Comparison of ENCODE assay signal across 15 cellular contexts in genomic region chr15:80174017-80174746, GRCh38. TPM values are rescaled to one million over a fixed set of nuclear protein-coding genes. Genes with fewer than 3 reads are reported as not detected.
A peak's percentile ranks its signal among the peaks of the same experiment; 100 is the strongest.
DNase-seq lines count a peak whose midpoint lies in the region; ATAC-seq, FAIRE-seq and TF ChIP-seq lines count a peak whose summit lies in the region.
"Had no signal": no experiment of that assay in that cellular context is flagged by ENCODE, and none has a peak within 500 bp of the region (broad histone marks: within the 10 kb centered on the region; RNA-seq: fewer than 3 reads in every experiment).

No MANE protein-coding gene starts in this region.

- H3K4me2 ChIP-seq in endothelial cell of umbilical vein (ENCODE audit: insufficient read depth, low read length): no peak overlapping the region
- H3K4me2 ChIP-seq: BLaER1 treated with 17β-estradiol and CSF1 and Interleukin-3, amounts not matched to agents 10 nM and 100 nM had no signal

- peak; percentile 50 for DNase-seq in AG04449 (ENCODE audit: low read depth, low spot score)
- DNase-seq in MG63: peak; percentile 92
- DNase-seq in endothelial cell of umbilical vein (ENCODE audit: low read depth, low spot score): peak; percentile 44
- DNase-seq in omental fat pad (ENCODE audit: low spot score): no peak
- DNase-seq in T-helper 1 cell: no peak
- DNase-seq in small intestine: no peak
- no peak for DNase-seq in activated effector memory CD4-positive, alpha-beta T cell treated with Interleukin-2 at 50 U/mL for 16 hours
- no peak for DNase-seq in Caco-2
- DNase-seq: KG1, SIG-M5 had no signal

- no peak overlapping the region for H3K27ac Mint-ChIP-seq in Caco-2 (ENCODE audit: unreplicated experiment)
- H3K27ac Mint-ChIP-seq: activated CD4-positive, alpha-beta T cell treated with anti-CD3 and anti-CD28 coated beads, Interleukin-2, amount 10 ng/mL, durations not matched to agents 24 days and 14 days; endodermal cell had no signal

- no peaks in the 10 kb centered on the region for H3K27me3 Mint-ChIP-seq in Caco-2 (ENCODE audit: insufficient read depth, unreplicated experiment)
- H3K27me3 Mint-ChIP-seq: activated CD4-positive, alpha-beta T cell treated with anti-CD3 and anti-CD28 coated beads, Interleukin-2, amount 10 ng/mL, durations not matched to agents 24 days and 14 days had no signal

- no peaks in the 10 kb centered on the region for H3K36me3 Mint-ChIP-seq in Caco-2 (ENCODE audit: insufficient read depth, unreplicated experiment)

- H3K9me3 ChIP-seq in MG63: peaks cover 5% of the 10 kb centered on the region
- H3K9me3 ChIP-seq in endothelial cell of umbilical vein (replicated peaks; ENCODE audit: control insufficient read depth, insufficient read depth, low read length): no peaks in the 10 kb centered on the region
- no peaks in the 10 kb centered on the region for H3K9me3 ChIP-seq in small intestine (ENCODE audit: control insufficient read depth, low read depth)
- H3K9me3 ChIP-seq in Caco-2: no peaks in the 10 kb centered on the region
- H3K9me3 ChIP-seq: BLaER1 treated with 17β-estradiol and CSF1 and Interleukin-3, amounts not matched to agents 10 nM and 100 nM; HAP-1; ovary had no signal

- POLR2A ChIA-PET in AG04449 (lab: Yijun Ruan, JAX) (no interaction called here), endothelial cell of umbilical vein (lab: Charles Lee) (no interaction called here), Caco-2 (lab: Charles Lee) (interaction anchor here (0.6 kb wide), 1 partner anchor 320 kb away, joined by 3 read pairs; no protein-coding TSS in a partner anchor)

- no peak for TF ChIP-seq CTCF in AG04449 (IDR thresholded peaks at IDR 0.05; ENCODE audit: insufficient read depth, low read length, missing control alignments)
- TF ChIP-seq CTCF in endothelial cell of umbilical vein (IDR thresholded peaks at IDR 0.05; ENCODE audit: extremely low read depth in 1 of 2, insufficient read depth in 1 of 2, low read depth in 1 of 2, low read length in 2 of 2): no peak
- no peak for TF ChIP-seq CTCF in omental fat pad (IDR thresholded peaks at IDR 0.05)
- no peak for TF ChIP-seq CTCF in Caco-2 (IDR thresholded peaks at IDR 0.05; ENCODE audit: insufficient read depth in 1 of 2, low read depth in 1 of 2, low read length in 1 of 2, severe bottlenecking in 1 of 2, unreplicated experiment in 1 of 2)

- intact Hi-C loops in endothelial cell of umbilical vein (cut with micrococcal nuclease): loop anchor here (5.0 to 10.0 kb wide), 2 partner anchors 82 to 789 kb away; no protein-coding TSS in a partner anchor
- intact Hi-C loops in Caco-2 (cut with micrococcal nuclease; ENCODE audit: unreplicated experiment): loop anchor here (5.0 to 10.0 kb wide), 3 partner anchors 179 to 792 kb away; partner anchors contain the start of gene MTHFS

- 87 to 94% (median 90%) methylated on average over 11 of the region's 11 CpGs for WGBS in small intestine, 3 donors

- ATAC-seq in omental fat pad (ENCODE audit: low FRiP score): peak; percentile 75

- H3K9me1 ChIP-seq in endothelial cell of umbilical vein (replicated peaks; ENCODE audit: control insufficient read depth, extremely low read depth, insufficient read depth, low read length): no peaks in the 10 kb centered on the region

- no peak overlapping the region for H3K9ac ChIP-seq in endothelial cell of umbilical vein (replicated peaks; ENCODE audit: extremely low read depth, insufficient read depth, low read length)

- no peaks in the 10 kb centered on the region for H3K4me1 Mint-ChIP-seq in Caco-2 (ENCODE audit: low read depth, unreplicated experiment)
- H3K4me1 Mint-ChIP-seq: activated CD4-positive, alpha-beta T cell treated with anti-CD3 and anti-CD28 coated beads, Interleukin-2, amount 10 ng/mL, durations not matched to agents 24 days and 14 days; endodermal cell had no signal

- H3K4me1 ChIP-seq in endothelial cell of umbilical vein (ENCODE audit: control insufficient read depth, extremely low read depth, insufficient read depth, low read length): peaks cover 8% of the 10 kb centered on the region
- no peaks in the 10 kb centered on the region for H3K4me1 ChIP-seq in small intestine (ENCODE audit: control insufficient read depth in 2 of 2, insufficient read depth in 1 of 2, low read depth in 1 of 2, low read length in 1 of 2)
- H3K4me1 ChIP-seq in Caco-2: no peaks in the 10 kb centered on the region
- H3K4me1 ChIP-seq: HAP-1 had no signal

- H3K9me3 Mint-ChIP-seq in Caco-2 (ENCODE audit: unreplicated experiment): no peaks in the 10 kb centered on the region
- H3K9me3 Mint-ChIP-seq: activated CD4-positive, alpha-beta T cell treated with anti-CD3 and anti-CD28 coated beads, Interleukin-2, amount 10 ng/mL, durations not matched to agents 24 days and 14 days had no signal

- H3K4me3 ChIP-seq in AG04449 (ENCODE audit: low read depth, low read length) (no peak overlapping the region), MG63 (no peak overlapping the region), endothelial cell of umbilical vein (replicated peaks in 1 of 3; ENCODE audit: insufficient read depth in 1 of 3, low read depth in 1 of 3, low read length in 3 of 3) (no peak overlapping the region), small intestine (ENCODE audit: low read depth in 1 of 2, low read length in 2 of 2) (no peak overlapping the region), Caco-2 (ENCODE audit: low read depth, low read length) (no peak overlapping the region)
- H3K4me3 ChIP-seq: BLaER1 treated with 17β-estradiol and CSF1 and Interleukin-3, amounts not matched to agents 10 nM and 100 nM; HAP-1; ovary had no signal

- peak overlapping the region; percentile 23 for H3K27ac ChIP-seq in endothelial cell of umbilical vein (ENCODE audit: insufficient read depth, low read depth, low read length)
- no peak overlapping the region for H3K27ac ChIP-seq in small intestine (ENCODE audit: low read depth in 1 of 2, low read length in 1 of 2)
- H3K27ac ChIP-seq: ovary had no signal

- no peak for TF ChIP-seq POLR2A in endothelial cell of umbilical vein (IDR thresholded peaks at IDR 0.05; ENCODE audit: low read depth, low read length)

- peak; percentile 81 for FAIRE-seq in endothelial cell of umbilical vein (lab: Jason Lieb, UNC)
- no peak for FAIRE-seq in small intestine (lab: Jason Lieb, UNC)

- no TSS peak for BruUV-seq in endothelial cell of umbilical vein (replicated peaks; lab: Mats Ljungman, UMichigan)
- BruUV-seq in Caco-2 (replicated peaks; lab: Mats Ljungman, UMichigan): no TSS peak

- H3K27me3 ChIP-seq in MG63 (no peaks in the 10 kb centered on the region), endothelial cell of umbilical vein (ENCODE audit: control insufficient read depth in 2 of 2, insufficient read depth in 2 of 2, low read length in 2 of 2) (no peaks in the 10 kb centered on the region), small intestine (ENCODE audit: control insufficient read depth in 2 of 2, insufficient read depth in 2 of 2, low read length in 2 of 2) (no peaks in the 10 kb centered on the region), Caco-2 (replicated peaks; ENCODE audit: control insufficient read depth, insufficient read depth, low read length) (no peaks in the 10 kb centered on the region)
- H3K27me3 ChIP-seq: BLaER1 treated with 17β-estradiol and CSF1 and Interleukin-3, amounts not matched to agents 10 nM and 100 nM; ovary had no signal

- H4K20me1 ChIP-seq in endothelial cell of umbilical vein (replicated peaks; ENCODE audit: control insufficient read depth, extremely low read depth, insufficient read depth, low read length): no peaks in the 10 kb centered on the region

- H3K79me2 ChIP-seq in endothelial cell of umbilical vein (ENCODE audit: control insufficient read depth, insufficient read depth, low read length): no peaks in the 10 kb centered on the region

- H2AFZ ChIP-seq in endothelial cell of umbilical vein (ENCODE audit: low read depth, low read length): no peak overlapping the region

- CTCF ChIA-PET in AG04449 (lab: Yijun Ruan, JAX) (interaction anchor here (1.0 to 4.7 kb wide), 10 partner anchors 8 to 321 kb away, joined by 3 to 42 read pairs (median 4); no protein-coding TSS in a partner anchor), endothelial cell of umbilical vein (lab: Charles Lee) (interaction anchor here (0.6 to 4.8 kb wide), 33 partner anchors 7 to 841 kb away, joined by 3 to 31 read pairs (median 5); partner anchors contain the start of genes FAH and ZFAND6), Caco-2 (lab: Charles Lee) (interaction anchor here (0.6 to 1.3 kb wide), 3 partner anchors 21 to 115 kb away, joined by 3 to 6 read pairs (median 4); partner anchors contain the start of genes FAH and ZFAND6)

- H3K36me3 ChIP-seq in MG63 (peaks cover 65% of the 10 kb centered on the region), endothelial cell of umbilical vein (ENCODE audit: control insufficient read depth in 2 of 2, extremely low read depth in 1 of 2, insufficient read depth in 2 of 2, low read length in 2 of 2) (no peaks in the 10 kb centered on the region), small intestine (ENCODE audit: control insufficient read depth in 2 of 2, insufficient read depth in 2 of 2, low read length in 2 of 2) (no peaks in the 10 kb centered on the region), Caco-2 (ENCODE audit: control insufficient read depth, insufficient read depth, low read length) (peaks cover 2% of the 10 kb centered on the region)
- H3K36me3 ChIP-seq: ovary had no signal

- dilution Hi-C loops in endothelial cell of umbilical vein (cut with MboI; ENCODE audit: extremely low pct_ligation_motif_present, low sequenced_read_pairs): no loop called here

- no peak overlapping the region for H3K4me3 Mint-ChIP-seq in Caco-2 (ENCODE audit: unreplicated experiment)
- H3K4me3 Mint-ChIP-seq: activated CD4-positive, alpha-beta T cell treated with anti-CD3 and anti-CD28 coated beads, Interleukin-2, amount 10 ng/mL, durations not matched to agents 24 days and 14 days; endodermal cell had no signal

TF ChIP-seq in endothelial cell of umbilical vein, 7 proteins besides CTCF, POLR2A, EP300 and RAD21:
- peak; percentile 68 for TF ChIP-seq FOS (IDR thresholded peaks at IDR 0.05; ENCODE audit: borderline replicate concordance, insufficient read depth, low read length)
- TF ChIP-seq JUN (IDR thresholded peaks at IDR 0.05; ENCODE audit: borderline replicate concordance, insufficient read depth, insufficient read length, low read depth): no peak
- peak; percentile 71 for TF ChIP-seq GATA2 (IDR thresholded peaks at IDR 0.05; ENCODE audit: insufficient read depth, insufficient read length, low read depth, low read length)
TF ChIP-seq in endothelial cell of umbilical vein: peak in this region for 2.

RNA-seq across cellular contexts. Expression of gene FAH, which starts 21.4 kb away (rescaled TPM):
- total RNA-seq in MG63 (2014; rRNA removed; shearing (Covaris generic); ENCODE audit: low replicate concordance): 44.8 and 93.3 TPM in 2 replicates
- 18.2 and 18.9 TPM in 2 replicates for total RNA-seq in endothelial cell of umbilical vein
- 18.7 TPM in 2 replicates for polyA plus RNA-seq in endothelial cell of umbilical vein
- 17.0 and 19.5 TPM in 2 replicates for polyA plus RNA-seq in endothelial cell of umbilical vein (2011; cell fraction: cytosol; rRNA removed)
- 29.3 and 32.7 TPM in 2 replicates for polyA plus RNA-seq in endothelial cell of umbilical vein (2011; cell fraction: nucleus; rRNA removed)
- polyA plus RNA-seq in endothelial cell of umbilical vein (2012): 28.3 and 37.5 TPM in 2 replicates
- 24.5 and 25.4 TPM in 2 replicates for polyA minus RNA-seq in endothelial cell of umbilical vein
- polyA minus RNA-seq in endothelial cell of umbilical vein (2011; cell fraction: cytosol; rRNA and poly(A)+ RNA removed): 9.1 TPM
- polyA minus RNA-seq in endothelial cell of umbilical vein (2011; cell fraction: nucleus; rRNA and poly(A)+ RNA removed): 7.3 and 7.6 TPM in 2 replicates
- 100 to 1,000 TPM in 1 of 4 donors, 10 to 100 TPM in 3; 52.7 to 109 (median 83.0) TPM for total RNA-seq in omental fat pad
- polyA plus RNA-seq in small intestine: 10 to 100 TPM; 26.3 to 54.9 (median 42.5) TPM
- 20.4 TPM in 2 replicates for total RNA-seq in Caco-2 (2022)

Comparison
In these comparisons a context has a peak if more than half of its experiments do, and no peak if none do; other contexts are left out.
1. DNase-seq: peak in AG04449 (single experiment), MG63 (single experiment) and endothelial cell of umbilical vein (single experiment); none in omental fat pad (single experiment), T-helper 1 cell (0 of 5), small intestine (single experiment), activated effector memory CD4-positive, alpha-beta T cell treated with Interleukin-2 at 50 U/mL for 16 hours (single experiment) and Caco-2 (0 of 2).